ENCODE assay signal across 16 cellular contexts in the genomic region with DNA sequence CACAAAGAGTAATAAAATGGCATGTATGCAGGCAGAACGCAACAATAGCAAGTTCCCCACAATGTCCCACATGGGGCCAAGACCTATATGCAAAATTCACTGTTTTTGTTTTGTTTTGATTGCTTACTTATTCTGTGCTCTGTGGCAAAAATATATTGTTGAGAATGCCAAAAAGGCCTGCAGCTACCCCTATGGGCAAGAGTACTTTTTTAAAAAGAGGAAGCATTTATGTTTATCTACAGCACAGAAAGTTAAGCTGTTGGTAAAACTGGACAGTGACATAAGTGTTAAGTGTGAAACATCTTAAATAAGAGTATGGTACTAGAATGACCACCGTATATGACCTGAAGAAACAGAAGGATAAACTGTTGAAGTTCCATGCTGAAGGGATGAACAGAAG.
"Had no signal": no experiment of that assay in that cellular context is flagged by ENCODE, and none has a peak within 500 bp of the region (broad histone marks: within the 10 kb centered on the region; RNA-seq: fewer than 3 reads in every experiment).

No MANE protein-coding gene starts in this region.

- H3K27me3 Mint-ChIP-seq: central memory CD8-positive, alpha-beta T cell had no signal

- H3K36me3 Mint-ChIP-seq: activated naive CD4-positive, alpha-beta T cell treated with anti-CD3 and anti-CD28 coated beads, Interleukin-2, amount 50 U/mL, for 24 hours had no signal

- H3K4me3 Mint-ChIP-seq: activated naive CD4-positive, alpha-beta T cell treated with anti-CD3 and anti-CD28 coated beads, Interleukin-2, amount 50 U/mL, for 24 hours; central memory CD8-positive, alpha-beta T cell; neural crest cell; T-helper 2 cell treated with Interferon-gamma antibody and Interleukin-4, amounts not matched to agents 5 μg/mL and 100 μg/mL, for 36 hours had no signal

- DNase-seq: activated CD4-positive, alpha-beta T cell treated with anti-CD3 and anti-CD28 coated beads, Interleukin-2, amount 50 U/mL, for 4 hours; activated gamma-delta T cell; heart left ventricle; kidney; left lung; stimulated activated naive CD4-positive, alpha-beta T cell; tibial artery had no signal

- H3K4me1 Mint-ChIP-seq: activated naive CD4-positive, alpha-beta T cell treated with anti-CD3 and anti-CD28 coated beads, Interleukin-2, amount 50 U/mL, for 24 hours; central memory CD8-positive, alpha-beta T cell had no signal

- H3K4me3 ChIP-seq: ascending aorta, coronary artery, gastroesophageal sphincter, heart left ventricle, left lung, tibial artery had no signal

- ATAC-seq: esophagus mucosa, gastroesophageal sphincter, heart left ventricle, left lung had no signal

- H3K9me3 Mint-ChIP-seq: activated naive CD4-positive, alpha-beta T cell treated with anti-CD3 and anti-CD28 coated beads, Interleukin-2, amount 50 U/mL, for 24 hours; neural crest cell; T-helper 2 cell treated with Interferon-gamma antibody and Interleukin-4, amounts not matched to agents 5 μg/mL and 100 μg/mL, for 36 hours had no signal

- H3K9me3 ChIP-seq: ascending aorta, gastroesophageal sphincter, left lung, tibial artery had no signal

- H3K27ac Mint-ChIP-seq: activated naive CD4-positive, alpha-beta T cell treated with anti-CD3 and anti-CD28 coated beads, Interleukin-2, amount 50 U/mL, for 24 hours; progenitor cell of endocrine pancreas; T-helper 2 cell treated with Interferon-gamma antibody and Interleukin-4, amounts not matched to agents 5 μg/mL and 100 μg/mL, for 36 hours had no signal

- H3K36me3 ChIP-seq: ascending aorta, gastroesophageal sphincter, heart left ventricle, left lung, tibial artery had no signal

- H3K4me1 ChIP-seq: ascending aorta, gastroesophageal sphincter, heart left ventricle, left lung, tibial artery had no signal

- H3K27ac ChIP-seq: ascending aorta, coronary artery, gastroesophageal sphincter, heart left ventricle, left lung, tibial artery had no signal

- H3K27me3 ChIP-seq: ascending aorta, gastroesophageal sphincter, heart left ventricle, left lung, tibial artery had no signal
